In the genomic region with DNA sequence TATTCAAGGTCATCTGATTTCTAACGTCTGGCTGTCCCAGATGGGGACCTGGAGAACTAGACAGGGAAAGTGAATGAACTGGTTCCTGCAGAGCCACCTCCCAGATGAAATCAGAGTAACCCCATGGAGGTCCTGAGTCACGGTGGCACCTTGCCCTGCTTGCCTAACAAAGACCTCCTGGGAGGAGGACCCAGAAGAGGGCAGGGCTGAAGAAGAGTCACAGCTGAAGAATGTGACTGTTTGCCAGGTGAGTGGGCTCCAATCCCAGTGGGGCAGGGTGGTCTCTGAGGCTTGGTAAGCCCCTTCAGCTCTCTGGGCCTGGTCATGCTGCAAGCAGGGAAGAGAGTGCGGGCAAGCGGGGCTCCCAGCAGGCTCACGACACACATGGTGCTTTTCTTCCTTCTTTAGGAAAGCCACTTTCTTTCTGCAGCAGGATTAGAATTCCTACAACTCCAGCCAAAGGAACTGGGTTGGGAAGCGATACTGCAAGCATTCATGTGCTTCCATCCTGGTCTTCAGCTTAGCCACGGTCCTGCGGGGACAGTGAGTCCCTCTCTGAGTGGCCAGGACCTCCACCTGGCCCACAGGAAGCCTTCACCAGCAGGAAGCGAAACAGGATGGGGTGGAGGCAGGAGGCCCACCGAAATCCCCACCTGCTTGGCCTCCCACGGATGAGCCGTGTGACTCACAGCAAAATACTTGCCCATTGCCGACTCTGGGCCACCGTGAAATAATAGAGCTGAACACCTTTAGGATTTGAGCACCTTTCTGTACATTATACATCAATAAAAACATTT, we compare ENCODE assay signal across 1 cellular context.
A peak's percentile ranks its signal among the peaks of the same experiment; 100 is the strongest.
TF ChIP-seq lines count a peak whose summit lies in the region.

No MANE protein-coding gene starts in this region.

TF ChIP-seq in GM12878, 131 proteins besides CTCF, POLR2A, EP300 and RAD21 (continued from another document):
- TF ChIP-seq, protein P1, sequence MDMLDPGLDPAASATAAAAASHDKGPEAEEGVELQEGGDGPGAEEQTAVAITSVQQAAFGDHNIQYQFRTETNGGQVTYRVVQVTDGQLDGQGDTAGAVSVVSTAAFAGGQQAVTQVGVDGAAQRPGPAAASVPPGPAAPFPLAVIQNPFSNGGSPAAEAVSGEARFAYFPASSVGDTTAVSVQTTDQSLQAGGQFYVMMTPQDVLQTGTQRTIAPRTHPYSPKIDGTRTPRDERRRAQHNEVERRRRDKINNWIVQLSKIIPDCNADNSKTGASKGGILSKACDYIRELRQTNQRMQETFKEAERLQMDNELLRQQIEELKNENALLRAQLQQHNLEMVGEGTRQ (IDR thresholded peaks at IDR 0.05; ENCODE audit: borderline replicate concordance, low read depth, low read length) = no peak
- TF ChIP-seq SIX5 (IDR thresholded peaks at IDR 0.05; ENCODE audit: low read depth, low read length, severe bottlenecking) (no peak), GABPA (IDR thresholded peaks at IDR 0.05; ENCODE audit: low read depth) (no peak), TCF7 (IDR thresholded peaks at IDR 0.05; ENCODE audit: borderline replicate concordance) (no peak), ATF7 (IDR thresholded peaks at IDR 0.05; ENCODE audit: low read depth) (no peak), NBN (IDR thresholded peaks at IDR 0.05) (no peak), MXI1 (IDR thresholded peaks at IDR 0.05; ENCODE audit: low read depth, low read length) (no peak), CHD2 (IDR thresholded peaks at IDR 0.05; ENCODE audit: borderline replicate concordance, low read depth, low read length) (no peak), JUNB (IDR thresholded peaks at IDR 0.05) (0 out of 2 replicates have a peak, but pooled peaks have one; percentile 13), HDAC2 (IDR thresholded peaks at IDR 0.05) (no peak), NR2F1 (conservative IDR thresholded peaks at IDR 0.05) (no peak), SMC3 (IDR thresholded peaks at IDR 0.05; ENCODE audit: borderline replicate concordance, low read length) (no peak), TBL1XR1 (IDR thresholded peaks at IDR 0.05; ENCODE audit: low read depth, low read length) (no peak), RUNX3 (IDR thresholded peaks at IDR 0.05; ENCODE audit: low read length) (peak; percentile 74), NFXL1 (IDR thresholded peaks at IDR 0.05; ENCODE audit: borderline replicate concordance) (no peak), CBX3 (IDR thresholded peaks at IDR 0.05; ENCODE audit: borderline replicate concordance, low read depth) (no peak), EED (IDR thresholded peaks at IDR 0.05; ENCODE audit: low read depth) (peak; percentile 88), SPI1 (IDR thresholded peaks at IDR 0.05; ENCODE audit: borderline replicate concordance, insufficient read depth, low read depth, low read length) (peak; percentile 61), ZNF622 (IDR thresholded peaks at IDR 0.05) (no peak), CREM (IDR thresholded peaks at IDR 0.05; ENCODE audit: low read depth) (no peak; the same call in 1 of the 2 replicates), STAT1 (conservative IDR thresholded peaks at IDR 0.05) (no peak), ZZZ3 (IDR thresholded peaks at IDR 0.05; ENCODE audit: control insufficient read depth, insufficient read length, low read depth) (no peak)
- TF ChIP-seq, protein P2, sequence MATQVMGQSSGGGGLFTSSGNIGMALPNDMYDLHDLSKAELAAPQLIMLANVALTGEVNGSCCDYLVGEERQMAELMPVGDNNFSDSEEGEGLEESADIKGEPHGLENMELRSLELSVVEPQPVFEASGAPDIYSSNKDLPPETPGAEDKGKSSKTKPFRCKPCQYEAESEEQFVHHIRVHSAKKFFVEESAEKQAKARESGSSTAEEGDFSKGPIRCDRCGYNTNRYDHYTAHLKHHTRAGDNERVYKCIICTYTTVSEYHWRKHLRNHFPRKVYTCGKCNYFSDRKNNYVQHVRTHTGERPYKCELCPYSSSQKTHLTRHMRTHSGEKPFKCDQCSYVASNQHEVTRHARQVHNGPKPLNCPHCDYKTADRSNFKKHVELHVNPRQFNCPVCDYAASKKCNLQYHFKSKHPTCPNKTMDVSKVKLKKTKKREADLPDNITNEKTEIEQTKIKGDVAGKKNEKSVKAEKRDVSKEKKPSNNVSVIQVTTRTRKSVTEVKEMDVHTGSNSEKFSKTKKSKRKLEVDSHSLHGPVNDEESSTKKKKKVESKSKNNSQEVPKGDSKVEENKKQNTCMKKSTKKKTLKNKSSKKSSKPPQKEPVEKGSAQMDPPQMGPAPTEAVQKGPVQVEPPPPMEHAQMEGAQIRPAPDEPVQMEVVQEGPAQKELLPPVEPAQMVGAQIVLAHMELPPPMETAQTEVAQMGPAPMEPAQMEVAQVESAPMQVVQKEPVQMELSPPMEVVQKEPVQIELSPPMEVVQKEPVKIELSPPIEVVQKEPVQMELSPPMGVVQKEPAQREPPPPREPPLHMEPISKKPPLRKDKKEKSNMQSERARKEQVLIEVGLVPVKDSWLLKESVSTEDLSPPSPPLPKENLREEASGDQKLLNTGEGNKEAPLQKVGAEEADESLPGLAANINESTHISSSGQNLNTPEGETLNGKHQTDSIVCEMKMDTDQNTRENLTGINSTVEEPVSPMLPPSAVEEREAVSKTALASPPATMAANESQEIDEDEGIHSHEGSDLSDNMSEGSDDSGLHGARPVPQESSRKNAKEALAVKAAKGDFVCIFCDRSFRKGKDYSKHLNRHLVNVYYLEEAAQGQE (IDR thresholded peaks at IDR 0.05; ENCODE audit: low read depth, low read length) = no peak
- TF ChIP-seq, protein P3, sequence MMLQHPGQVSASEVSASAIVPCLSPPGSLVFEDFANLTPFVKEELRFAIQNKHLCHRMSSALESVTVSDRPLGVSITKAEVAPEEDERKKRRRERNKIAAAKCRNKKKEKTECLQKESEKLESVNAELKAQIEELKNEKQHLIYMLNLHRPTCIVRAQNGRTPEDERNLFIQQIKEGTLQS (IDR thresholded peaks at IDR 0.05; ENCODE audit: borderline replicate concordance, extremely low read depth, low read depth, low read length) = no peak
- TF ChIP-seq, protein P4, sequence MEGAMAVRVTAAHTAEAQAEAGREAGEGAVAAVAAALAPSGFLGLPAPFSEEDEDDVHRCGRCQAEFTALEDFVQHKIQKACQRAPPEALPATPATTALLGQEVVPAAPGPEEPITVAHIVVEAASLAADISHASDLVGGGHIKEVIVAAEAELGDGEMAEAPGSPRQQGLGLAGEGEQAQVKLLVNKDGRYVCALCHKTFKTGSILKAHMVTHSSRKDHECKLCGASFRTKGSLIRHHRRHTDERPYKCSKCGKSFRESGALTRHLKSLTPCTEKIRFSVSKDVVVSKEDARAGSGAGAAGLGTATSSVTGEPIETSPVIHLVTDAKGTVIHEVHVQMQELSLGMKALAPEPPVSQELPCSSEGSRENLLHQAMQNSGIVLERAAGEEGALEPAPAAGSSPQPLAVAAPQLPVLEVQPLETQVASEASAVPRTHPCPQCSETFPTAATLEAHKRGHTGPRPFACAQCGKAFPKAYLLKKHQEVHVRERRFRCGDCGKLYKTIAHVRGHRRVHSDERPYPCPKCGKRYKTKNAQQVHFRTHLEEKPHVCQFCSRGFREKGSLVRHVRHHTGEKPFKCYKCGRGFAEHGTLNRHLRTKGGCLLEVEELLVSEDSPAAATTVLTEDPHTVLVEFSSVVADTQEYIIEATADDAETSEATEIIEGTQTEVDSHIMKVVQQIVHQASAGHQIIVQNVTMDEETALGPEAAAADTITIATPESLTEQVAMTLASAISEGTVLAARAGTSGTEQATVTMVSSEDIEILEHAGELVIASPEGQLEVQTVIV (IDR thresholded peaks at IDR 0.05; ENCODE audit: borderline replicate concordance, partially characterized antibody) = no peak
- TF ChIP-seq, protein P5, sequence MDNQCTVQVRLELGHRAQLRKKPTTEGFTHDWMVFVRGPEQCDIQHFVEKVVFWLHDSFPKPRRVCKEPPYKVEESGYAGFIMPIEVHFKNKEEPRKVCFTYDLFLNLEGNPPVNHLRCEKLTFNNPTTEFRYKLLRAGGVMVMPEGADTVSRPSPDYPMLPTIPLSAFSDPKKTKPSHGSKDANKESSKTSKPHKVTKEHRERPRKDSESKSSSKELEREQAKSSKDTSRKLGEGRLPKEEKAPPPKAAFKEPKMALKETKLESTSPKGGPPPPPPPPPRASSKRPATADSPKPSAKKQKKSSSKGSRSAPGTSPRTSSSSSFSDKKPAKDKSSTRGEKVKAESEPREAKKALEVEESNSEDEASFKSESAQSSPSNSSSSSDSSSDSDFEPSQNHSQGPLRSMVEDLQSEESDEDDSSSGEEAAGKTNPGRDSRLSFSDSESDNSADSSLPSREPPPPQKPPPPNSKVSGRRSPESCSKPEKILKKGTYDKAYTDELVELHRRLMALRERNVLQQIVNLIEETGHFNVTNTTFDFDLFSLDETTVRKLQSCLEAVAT (IDR thresholded peaks at IDR 0.05) = no peak
- TF ChIP-seq, protein P6, sequence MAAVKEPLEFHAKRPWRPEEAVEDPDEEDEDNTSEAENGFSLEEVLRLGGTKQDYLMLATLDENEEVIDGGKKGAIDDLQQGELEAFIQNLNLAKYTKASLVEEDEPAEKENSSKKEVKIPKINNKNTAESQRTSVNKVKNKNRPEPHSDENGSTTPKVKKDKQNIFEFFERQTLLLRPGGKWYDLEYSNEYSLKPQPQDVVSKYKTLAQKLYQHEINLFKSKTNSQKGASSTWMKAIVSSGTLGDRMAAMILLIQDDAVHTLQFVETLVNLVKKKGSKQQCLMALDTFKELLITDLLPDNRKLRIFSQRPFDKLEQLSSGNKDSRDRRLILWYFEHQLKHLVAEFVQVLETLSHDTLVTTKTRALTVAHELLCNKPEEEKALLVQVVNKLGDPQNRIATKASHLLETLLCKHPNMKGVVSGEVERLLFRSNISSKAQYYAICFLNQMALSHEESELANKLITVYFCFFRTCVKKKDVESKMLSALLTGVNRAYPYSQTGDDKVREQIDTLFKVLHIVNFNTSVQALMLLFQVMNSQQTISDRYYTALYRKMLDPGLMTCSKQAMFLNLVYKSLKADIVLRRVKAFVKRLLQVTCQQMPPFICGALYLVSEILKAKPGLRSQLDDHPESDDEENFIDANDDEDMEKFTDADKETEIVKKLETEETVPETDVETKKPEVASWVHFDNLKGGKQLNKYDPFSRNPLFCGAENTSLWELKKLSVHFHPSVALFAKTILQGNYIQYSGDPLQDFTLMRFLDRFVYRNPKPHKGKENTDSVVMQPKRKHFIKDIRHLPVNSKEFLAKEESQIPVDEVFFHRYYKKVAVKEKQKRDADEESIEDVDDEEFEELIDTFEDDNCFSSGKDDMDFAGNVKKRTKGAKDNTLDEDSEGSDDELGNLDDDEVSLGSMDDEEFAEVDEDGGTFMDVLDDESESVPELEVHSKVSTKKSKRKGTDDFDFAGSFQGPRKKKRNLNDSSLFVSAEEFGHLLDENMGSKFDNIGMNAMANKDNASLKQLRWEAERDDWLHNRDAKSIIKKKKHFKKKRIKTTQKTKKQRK (IDR thresholded peaks at IDR 0.05; ENCODE audit: low read depth, low read length) = no peak
- TF ChIP-seq, protein P7, sequence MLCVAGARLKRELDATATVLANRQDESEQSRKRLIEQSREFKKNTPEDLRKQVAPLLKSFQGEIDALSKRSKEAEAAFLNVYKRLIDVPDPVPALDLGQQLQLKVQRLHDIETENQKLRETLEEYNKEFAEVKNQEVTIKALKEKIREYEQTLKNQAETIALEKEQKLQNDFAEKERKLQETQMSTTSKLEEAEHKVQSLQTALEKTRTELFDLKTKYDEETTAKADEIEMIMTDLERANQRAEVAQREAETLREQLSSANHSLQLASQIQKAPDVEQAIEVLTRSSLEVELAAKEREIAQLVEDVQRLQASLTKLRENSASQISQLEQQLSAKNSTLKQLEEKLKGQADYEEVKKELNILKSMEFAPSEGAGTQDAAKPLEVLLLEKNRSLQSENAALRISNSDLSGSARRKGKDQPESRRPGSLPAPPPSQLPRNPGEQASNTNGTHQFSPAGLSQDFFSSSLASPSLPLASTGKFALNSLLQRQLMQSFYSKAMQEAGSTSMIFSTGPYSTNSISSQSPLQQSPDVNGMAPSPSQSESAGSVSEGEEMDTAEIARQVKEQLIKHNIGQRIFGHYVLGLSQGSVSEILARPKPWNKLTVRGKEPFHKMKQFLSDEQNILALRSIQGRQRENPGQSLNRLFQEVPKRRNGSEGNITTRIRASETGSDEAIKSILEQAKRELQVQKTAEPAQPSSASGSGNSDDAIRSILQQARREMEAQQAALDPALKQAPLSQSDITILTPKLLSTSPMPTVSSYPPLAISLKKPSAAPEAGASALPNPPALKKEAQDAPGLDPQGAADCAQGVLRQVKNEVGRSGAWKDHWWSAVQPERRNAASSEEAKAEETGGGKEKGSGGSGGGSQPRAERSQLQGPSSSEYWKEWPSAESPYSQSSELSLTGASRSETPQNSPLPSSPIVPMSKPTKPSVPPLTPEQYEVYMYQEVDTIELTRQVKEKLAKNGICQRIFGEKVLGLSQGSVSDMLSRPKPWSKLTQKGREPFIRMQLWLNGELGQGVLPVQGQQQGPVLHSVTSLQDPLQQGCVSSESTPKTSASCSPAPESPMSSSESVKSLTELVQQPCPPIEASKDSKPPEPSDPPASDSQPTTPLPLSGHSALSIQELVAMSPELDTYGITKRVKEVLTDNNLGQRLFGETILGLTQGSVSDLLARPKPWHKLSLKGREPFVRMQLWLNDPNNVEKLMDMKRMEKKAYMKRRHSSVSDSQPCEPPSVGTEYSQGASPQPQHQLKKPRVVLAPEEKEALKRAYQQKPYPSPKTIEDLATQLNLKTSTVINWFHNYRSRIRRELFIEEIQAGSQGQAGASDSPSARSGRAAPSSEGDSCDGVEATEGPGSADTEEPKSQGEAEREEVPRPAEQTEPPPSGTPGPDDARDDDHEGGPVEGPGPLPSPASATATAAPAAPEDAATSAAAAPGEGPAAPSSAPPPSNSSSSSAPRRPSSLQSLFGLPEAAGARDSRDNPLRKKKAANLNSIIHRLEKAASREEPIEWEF (IDR thresholded peaks at IDR 0.05; ENCODE audit: insufficient replicate concordance, low read depth, low read length) = no peak
- TF ChIP-seq, protein P8, sequence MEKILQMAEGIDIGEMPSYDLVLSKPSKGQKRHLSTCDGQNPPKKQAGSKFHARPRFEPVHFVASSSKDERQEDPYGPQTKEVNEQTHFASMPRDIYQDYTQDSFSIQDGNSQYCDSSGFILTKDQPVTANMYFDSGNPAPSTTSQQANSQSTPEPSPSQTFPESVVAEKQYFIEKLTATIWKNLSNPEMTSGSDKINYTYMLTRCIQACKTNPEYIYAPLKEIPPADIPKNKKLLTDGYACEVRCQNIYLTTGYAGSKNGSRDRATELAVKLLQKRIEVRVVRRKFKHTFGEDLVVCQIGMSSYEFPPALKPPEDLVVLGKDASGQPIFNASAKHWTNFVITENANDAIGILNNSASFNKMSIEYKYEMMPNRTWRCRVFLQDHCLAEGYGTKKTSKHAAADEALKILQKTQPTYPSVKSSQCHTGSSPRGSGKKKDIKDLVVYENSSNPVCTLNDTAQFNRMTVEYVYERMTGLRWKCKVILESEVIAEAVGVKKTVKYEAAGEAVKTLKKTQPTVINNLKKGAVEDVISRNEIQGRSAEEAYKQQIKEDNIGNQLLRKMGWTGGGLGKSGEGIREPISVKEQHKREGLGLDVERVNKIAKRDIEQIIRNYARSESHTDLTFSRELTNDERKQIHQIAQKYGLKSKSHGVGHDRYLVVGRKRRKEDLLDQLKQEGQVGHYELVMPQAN (conservative IDR thresholded peaks at IDR 0.05) = no peak
- TF ChIP-seq, protein P9, sequence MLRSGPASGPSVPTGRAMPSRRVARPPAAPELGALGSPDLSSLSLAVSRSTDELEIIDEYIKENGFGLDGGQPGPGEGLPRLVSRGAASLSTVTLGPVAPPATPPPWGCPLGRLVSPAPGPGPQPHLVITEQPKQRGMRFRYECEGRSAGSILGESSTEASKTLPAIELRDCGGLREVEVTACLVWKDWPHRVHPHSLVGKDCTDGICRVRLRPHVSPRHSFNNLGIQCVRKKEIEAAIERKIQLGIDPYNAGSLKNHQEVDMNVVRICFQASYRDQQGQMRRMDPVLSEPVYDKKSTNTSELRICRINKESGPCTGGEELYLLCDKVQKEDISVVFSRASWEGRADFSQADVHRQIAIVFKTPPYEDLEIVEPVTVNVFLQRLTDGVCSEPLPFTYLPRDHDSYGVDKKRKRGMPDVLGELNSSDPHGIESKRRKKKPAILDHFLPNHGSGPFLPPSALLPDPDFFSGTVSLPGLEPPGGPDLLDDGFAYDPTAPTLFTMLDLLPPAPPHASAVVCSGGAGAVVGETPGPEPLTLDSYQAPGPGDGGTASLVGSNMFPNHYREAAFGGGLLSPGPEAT (IDR thresholded peaks at IDR 0.05; ENCODE audit: low read depth) = no peak
TF ChIP-seq in GM12878: peak in this region for 13.
